Comparison of ENCODE assay signal across 8 cellular contexts in genomic region chr1:16895602-16896315, GRCh38. TPM values are rescaled to one million over a fixed set of nuclear protein-coding genes. Genes with fewer than 3 reads are reported as not detected.
A peak's percentile ranks its signal among the peaks of the same experiment; 100 is the strongest.
DNase-seq lines count a peak whose midpoint lies in the region; ATAC-seq and TF ChIP-seq lines count a peak whose summit lies in the region.
"Not testable (repeated sequence)": the region's sequence is repeated elsewhere in the genome, so short reads cannot be mapped to it uniquely, and the experiment has no call there.

Gene RNU1-2, plus strand, starts transcription at chr1:16895980.

- peak; percentile 97 for ATAC-seq in HG02759 (IDR thresholded peaks at IDR 0.05; ENCODE audit: unreplicated experiment)

- not testable (repeated sequence) for H3K36me3 ChIP-seq in suprapubic skin

- H3K4me3 Mint-ChIP-seq in activated naive CD4-positive, alpha-beta T cell treated with anti-CD3 and anti-CD28 coated beads, Interleukin-2, amount 50 U/mL, for 24 hours: peak within 1 kb of the TSS; percentile 82

- not testable (repeated sequence) for TF ChIP-seq EP300 in suprapubic skin (IDR thresholded peaks at IDR 0.05)

- peak within 1 kb of the TSS; percentile 85 for H3K27ac ChIP-seq in suprapubic skin

- DNase-seq in GM12864 (ENCODE audit: low read depth) (peak; percentile 100), NCI-H128 (lab: John Stamatoyannopoulos, UW; ENCODE audit: unreplicated experiment) (peak; percentile 53), SKM-1 treated with dmso at 0.1 percent for 144 hours (lab: John Stamatoyannopoulos, UW; ENCODE audit: unreplicated experiment) (peak; percentile 99), glomerular endothelial cell (ENCODE audit: extremely low read depth, low read depth, low spot score) (peak; percentile 93), occipital lobe (lab: John Stamatoyannopoulos, UW) (peak; percentile 71), suprapubic skin (ENCODE audit: low spot score in 2 of 2) (peak; percentile 96)

- not testable (repeated sequence) for H3K36me3 Mint-ChIP-seq in activated naive CD4-positive, alpha-beta T cell treated with anti-CD3 and anti-CD28 coated beads, Interleukin-2, amount 50 U/mL, for 24 hours

- WGBS in suprapubic skin: 0% methylated on average over 16 of the region's 39 CpGs

- TF ChIP-seq CTCF in GM12864 (IDR thresholded peaks at IDR 0.05; ENCODE audit: low read depth, low read length, missing control alignments); suprapubic skin (IDR thresholded peaks at IDR 0.05): not testable (repeated sequence)

- H3K4me1 Mint-ChIP-seq in activated naive CD4-positive, alpha-beta T cell treated with anti-CD3 and anti-CD28 coated beads, Interleukin-2, amount 50 U/mL, for 24 hours: peaks cover 38% of the 10 kb centered on the region

- TF ChIP-seq POLR2A in suprapubic skin (IDR thresholded peaks at IDR 0.05): peak; percentile 61 to 89

- not testable (repeated sequence) for H3K27me3 Mint-ChIP-seq in activated naive CD4-positive, alpha-beta T cell treated with anti-CD3 and anti-CD28 coated beads, Interleukin-2, amount 50 U/mL, for 24 hours

- peak within 1 kb of the TSS; percentile 99 for H3K27ac Mint-ChIP-seq in activated naive CD4-positive, alpha-beta T cell treated with anti-CD3 and anti-CD28 coated beads, Interleukin-2, amount 50 U/mL, for 24 hours

- not testable (repeated sequence) for H3K9me3 ChIP-seq in suprapubic skin

- H3K27me3 ChIP-seq in suprapubic skin: not testable (repeated sequence)

- H3K4me1 ChIP-seq in suprapubic skin: peaks cover 16% of the 10 kb centered on the region

- H3K9me3 Mint-ChIP-seq in activated naive CD4-positive, alpha-beta T cell treated with anti-CD3 and anti-CD28 coated beads, Interleukin-2, amount 50 U/mL, for 24 hours: not testable (repeated sequence)

- H3K4me3 ChIP-seq in GM12864 (ENCODE audit: low read depth, low read length) (peak within 1 kb of the TSS; percentile 43; the same call in 1 of the 2 replicates), suprapubic skin (peak within 1 kb of the TSS; percentile 33)

RNA-seq across cellular contexts. Expression of gene RNU1-2, which starts in this region (rescaled TPM):
- under 0.01 TPM in 2 replicates for total RNA-seq in glomerular endothelial cell
- under 0.01 TPM for total RNA-seq in occipital lobe
- under 1 TPM; under 0.01 TPM for total RNA-seq in suprapubic skin

Comparison
In these comparisons a context has a peak if more than half of its experiments do, and no peak if none do; other contexts are left out.
1. Peak in every context shown above with its lines: DNase-seq, ATAC-seq, H3K4me3 ChIP-seq and H3K27ac ChIP-seq.
2. Peak in DNase-seq in glomerular endothelial cell; RNA of the gene not detected or under 1 TPM.
3. Peak in DNase-seq in occipital lobe; RNA of the gene not detected or under 1 TPM.
4. Peak in DNase-seq, H3K4me3 ChIP-seq and H3K27ac ChIP-seq in suprapubic skin; RNA of the gene not detected or under 1 TPM.